In the genomic region with DNA sequence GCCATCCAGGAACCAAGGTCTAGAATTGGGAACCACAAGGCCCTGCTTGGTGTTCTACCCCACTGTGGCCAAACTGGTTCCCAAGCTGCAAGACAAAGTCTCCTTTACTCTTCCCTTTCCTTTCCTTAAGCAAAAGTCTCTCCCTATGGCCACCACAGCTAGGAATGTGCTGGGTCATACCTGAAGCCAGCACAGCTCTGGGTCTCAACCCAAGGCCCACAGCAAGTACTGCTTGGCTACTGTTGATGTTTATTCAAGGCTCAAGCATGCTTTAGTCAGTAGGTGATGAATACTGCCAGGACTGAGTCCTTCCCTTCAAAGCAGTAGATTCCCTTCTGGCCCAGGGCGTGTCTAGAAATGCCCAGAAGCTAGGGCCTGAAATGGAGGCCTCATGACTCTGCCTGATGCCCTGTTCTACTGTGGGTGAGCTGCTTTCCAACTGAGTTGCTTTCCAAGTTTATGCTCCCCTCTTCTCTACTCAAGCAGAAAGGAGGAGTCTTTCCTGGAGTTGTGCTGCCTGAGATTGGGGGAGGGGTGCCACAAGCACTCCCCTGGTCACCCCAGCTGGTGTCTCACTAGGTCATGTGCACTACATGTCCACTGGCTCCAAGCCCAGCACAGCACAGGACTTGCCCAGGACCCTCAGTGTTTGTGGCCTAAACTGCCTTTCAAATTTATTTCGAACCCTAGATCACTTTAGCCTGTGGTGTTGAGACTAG, we compare ENCODE assay signal across 17 cellular contexts. TPM values are rescaled to one million over a fixed set of nuclear protein-coding genes. Genes with fewer than 3 reads are reported as not detected.
A peak's percentile ranks its signal among the peaks of the same experiment; 100 is the strongest.
DNase-seq lines count a peak whose midpoint lies in the region; ATAC-seq, FAIRE-seq and TF ChIP-seq lines count a peak whose summit lies in the region.
"Had no signal": no experiment of that assay in that cellular context is flagged by ENCODE, and none has a peak within 500 bp of the region (broad histone marks: within the 10 kb centered on the region; RNA-seq: fewer than 3 reads in every experiment).

No MANE protein-coding gene starts in this region.

- no peak overlapping the region for H3K27ac Mint-ChIP-seq in MCF 10A (ENCODE audit: low read depth, unreplicated experiment)
- peak overlapping the region; percentile 81 for H3K27ac Mint-ChIP-seq in stimulated activated naive B cell treated with anti-CD40 and anti-IgM and Interleukin-4, amounts not matched to agents 10 μg/mL and 1 μg/mL and 100 μg/mL, for 72 hours
- H3K27ac Mint-ChIP-seq: CD14-positive monocyte had no signal

- no peak overlapping the region for H3K27ac ChIP-seq in breast epithelium
- no peak overlapping the region for H3K27ac ChIP-seq in keratinocyte (ENCODE audit: control insufficient read depth, insufficient read depth, low read length)
- H3K27ac ChIP-seq: GM23248 had no signal

- CTCF ChIA-PET in MCF 10A (lab: Yijun Ruan, JAX), result interaction anchor here (0.6 kb wide), 2 partner anchors 9 to 48 kb away, joined by 3 read pairs; no protein-coding TSS in a partner anchor

- no peaks in the 10 kb centered on the region for H3K36me3 ChIP-seq in breast epithelium
- no peaks in the 10 kb centered on the region for H3K36me3 ChIP-seq in bronchial epithelial cell (ENCODE audit: control insufficient read depth, insufficient read depth, low read length)
- H3K36me3 ChIP-seq in keratinocyte (ENCODE audit: control insufficient read depth in 2 of 2, extremely low read depth in 1 of 2, insufficient read depth in 2 of 2, low read length in 2 of 2), result no peaks in the 10 kb centered on the region

- H3K36me3 Mint-ChIP-seq in MCF 10A (ENCODE audit: insufficient read depth, unreplicated experiment), result no peaks in the 10 kb centered on the region
- peaks cover 65 to 75% of the 10 kb centered on the region in 2 donors for H3K36me3 Mint-ChIP-seq in stimulated activated naive B cell treated with anti-CD40 and anti-IgM and Interleukin-4, amounts not matched to agents 10 μg/mL and 1 μg/mL and 100 μg/mL, for 72 hours

- TF ChIP-seq CTCF in MCF 10A (IDR thresholded peaks at IDR 0.05; ENCODE audit: unreplicated experiment), result no peak
- TF ChIP-seq CTCF in breast epithelium (IDR thresholded peaks at IDR 0.05), result no peak
- TF ChIP-seq CTCF in bronchial epithelial cell (IDR thresholded peaks at IDR 0.05; ENCODE audit: insufficient read depth, low read length, severe bottlenecking), result no peak
- no peak for TF ChIP-seq CTCF in keratinocyte (optimal IDR thresholded peaks at IDR 0.05 in 1 of 3, IDR thresholded peaks at IDR 0.05 in 1 of 3, conservative IDR thresholded peaks at IDR 0.05 in 1 of 3; ENCODE audit: extremely low read depth in 1 of 3, insufficient read depth in 2 of 3, low read length in 3 of 3)

- no peak overlapping the region for H3K4me2 ChIP-seq in keratinocyte (ENCODE audit: control insufficient read depth, extremely low read depth, insufficient read depth, low read depth, low read length)

- H3K9me1 ChIP-seq in keratinocyte (ENCODE audit: control insufficient read depth, extremely low read depth, insufficient read depth, low read length), result no peaks in the 10 kb centered on the region

- H3K27me3 ChIP-seq in breast epithelium (no peaks in the 10 kb centered on the region), bronchial epithelial cell (ENCODE audit: control insufficient read depth, insufficient read depth, low read length) (no peaks in the 10 kb centered on the region), keratinocyte (ENCODE audit: control insufficient read depth, extremely low read depth, insufficient read depth, low read length) (no peaks in the 10 kb centered on the region)

- FAIRE-seq in bronchial epithelial cell (lab: Jason Lieb, UNC) (peak; percentile 98), keratinocyte (lab: Jason Lieb, UNC) (peak; percentile 13)

- POLR2A ChIA-PET in MCF 10A (lab: Yijun Ruan, JAX), result interaction anchor here (0.5 kb wide), 1 partner anchor 48 kb away, joined by 3 read pairs; no protein-coding TSS in a partner anchor

- peak overlapping the region; percentile 10 for H2AFZ ChIP-seq in keratinocyte (ENCODE audit: control insufficient read depth, low read length)
- H2AFZ ChIP-seq: GM23248 had no signal

- no TSS peak for BruUV-seq in MCF 10A (replicated peaks; lab: Mats Ljungman, UMichigan)

- no peak overlapping the region for H3K9ac ChIP-seq in keratinocyte (ENCODE audit: control insufficient read depth, extremely low read depth, insufficient read depth, low read length)
- H3K9ac ChIP-seq: GM23248 had no signal

- H3K79me2 ChIP-seq in keratinocyte (ENCODE audit: control insufficient read depth, insufficient read depth, low read length), result no peaks in the 10 kb centered on the region

- H3K9me3 ChIP-seq in breast epithelium (no peaks in the 10 kb centered on the region), keratinocyte (ENCODE audit: control insufficient read depth, low read depth, low read length) (no peaks in the 10 kb centered on the region)

- H3K27me3 Mint-ChIP-seq in MCF 10A (ENCODE audit: insufficient read depth, unreplicated experiment), result no peaks in the 10 kb centered on the region
- no peaks in the 10 kb centered on the region for H3K27me3 Mint-ChIP-seq in stimulated activated naive B cell treated with anti-CD40 and anti-IgM and Interleukin-4, amounts not matched to agents 10 μg/mL and 1 μg/mL and 100 μg/mL, for 72 hours

- intact Hi-C loops in MCF 10A (cut with micrococcal nuclease) (no loop called here), breast epithelium (cut with DNase I; ENCODE audit: low total_unique reads) (no loop called here)

- H3K4me3 Mint-ChIP-seq in MCF 10A (ENCODE audit: unreplicated experiment), result no peak overlapping the region
- H3K4me3 Mint-ChIP-seq in stimulated activated naive B cell treated with anti-CD40 and anti-IgM and Interleukin-4, amounts not matched to agents 10 μg/mL and 1 μg/mL and 100 μg/mL, for 72 hours, result no peak overlapping the region
- H3K4me3 Mint-ChIP-seq: CD14-positive monocyte had no signal

- TF ChIP-seq POLR2A in breast epithelium (IDR thresholded peaks at IDR 0.05), result no peak

- DNase-seq in MCF 10A (ENCODE audit: unreplicated experiment) (peak; percentile 5), breast epithelium (ENCODE audit: low spot score in 2 of 2) (no peak), bronchial epithelial cell (ENCODE audit: low read depth) (peak; percentile 86), keratinocyte (ENCODE audit: low read depth, low spot score) (no peak)
- no peak for DNase-seq in stimulated activated naive B cell treated with anti-CD40 and anti-IgM and Interleukin-4, amounts not matched to agents 10 μg/mL and 1 μg/mL and 100 μg/mL, for 72 hours
- no peak for DNase-seq in activated T-cell treated with anti-CD3 and anti-CD28 coated beads, Interleukin-2, amount 50 U/mL, for 1 hour
- DNase-seq: 8988T, GM23248, KG1, NCI-H1092, NCI-H226, NCI-H526 treated with DMSO at 0.1 percent for 48 hours, OCI-M1 had no signal

- no peaks in the 10 kb centered on the region for H4K20me1 ChIP-seq in keratinocyte (ENCODE audit: control insufficient read depth, extremely low read depth, insufficient read depth, low read length)

- H3K4me1 ChIP-seq in breast epithelium (no peaks in the 10 kb centered on the region), keratinocyte (ENCODE audit: control insufficient read depth, extremely low read depth, insufficient read depth, low read length) (peaks cover 5% of the 10 kb centered on the region)

- dilution Hi-C loops in keratinocyte (cut with MboI; ENCODE audit: extremely low pct_ligation_motif_present, low sequenced_read_pairs), result no loop called here

- peaks cover 14% of the 10 kb centered on the region for H3K9me3 Mint-ChIP-seq in MCF 10A (ENCODE audit: unreplicated experiment)
- H3K9me3 Mint-ChIP-seq in stimulated activated naive B cell treated with anti-CD40 and anti-IgM and Interleukin-4, amounts not matched to agents 10 μg/mL and 1 μg/mL and 100 μg/mL, for 72 hours, result peaks cover 3 to 7% of the 10 kb centered on the region in 2 donors

- no peak for ATAC-seq in stimulated activated naive B cell treated with anti-CD40 and anti-IgM and Interleukin-4, amounts not matched to agents 10 μg/mL and 1 μg/mL and 100 μg/mL, for 72 hours (replicated peaks)
- ATAC-seq in HG03097 (IDR thresholded peaks at IDR 0.05; ENCODE audit: low FRiP score, unreplicated experiment), result no peak
- ATAC-seq in GM19324 (IDR thresholded peaks at IDR 0.05; ENCODE audit: low FRiP score, unreplicated experiment), result no peak

- H3K4me1 Mint-ChIP-seq in MCF 10A (ENCODE audit: insufficient read depth, unreplicated experiment), result no peaks in the 10 kb centered on the region
- H3K4me1 Mint-ChIP-seq in stimulated activated naive B cell treated with anti-CD40 and anti-IgM and Interleukin-4, amounts not matched to agents 10 μg/mL and 1 μg/mL and 100 μg/mL, for 72 hours, result peaks cover 22 to 61% of the 10 kb centered on the region in 2 donors
- H3K4me1 Mint-ChIP-seq: CD14-positive monocyte had no signal

- H3K4me3 ChIP-seq in breast epithelium (no peak overlapping the region), bronchial epithelial cell (ENCODE audit: low read depth, low read length) (no peak overlapping the region), keratinocyte (ENCODE audit: control insufficient read depth in 2 of 3, extremely low read depth in 1 of 3, insufficient read depth in 2 of 3, low read depth in 1 of 3, low read length in 3 of 3) (no peak overlapping the region)
- H3K4me3 ChIP-seq: GM23248 had no signal

RNA-seq across cellular contexts. Expression of gene STAP1, which starts 44.9 kb away (rescaled TPM):
- total RNA-seq in MCF 10A (2022), result not detected in 2 replicates
- total RNA-seq in breast epithelium, result under 1 TPM in 1 of 3 donors, not detected in 2; 0.32 TPM
- under 0.01 TPM in 1 of 2 replicates, not detected in the other for total RNA-seq in bronchial epithelial cell
- polyA plus RNA-seq in keratinocyte, result not detected in 3 replicates
- polyA plus RNA-seq in keratinocyte (2011; ENCODE audit: low read depth), result not detected
- not detected in 2 replicates for polyA plus RNA-seq in keratinocyte (2011; cell fraction: cytosol; rRNA removed)
- not detected in 2 replicates for polyA plus RNA-seq in keratinocyte (2011; cell fraction: nucleus; rRNA removed)
- polyA plus RNA-seq in keratinocyte (2012; ENCODE audit: low replicate concordance), result not detected in 2 replicates
- not detected in 3 replicates for polyA minus RNA-seq in keratinocyte
- not detected for polyA minus RNA-seq in keratinocyte (2011; cell fraction: cytosol; rRNA and poly(A)+ RNA removed)
- not detected in 2 replicates for polyA minus RNA-seq in keratinocyte (2011; cell fraction: nucleus; rRNA and poly(A)+ RNA removed)
- total RNA-seq: GM23248, M059J had no signal
- polyA plus RNA-seq: GM23248 had no signal

RNA-seq across cellular contexts. Expression of gene CENPC, which starts 58.2 kb away (rescaled TPM):
- total RNA-seq in MCF 10A (2022) (17.7 and 19.0 TPM in 2 replicates), breast epithelium (10 to 100 TPM; 30.7 to 67.6 (median 45.9) TPM), bronchial epithelial cell (7.4 and 9.5 TPM in 2 replicates)
- 3.9 to 7.9 TPM (median 4.5 TPM) in 3 replicates for polyA plus RNA-seq in keratinocyte
- polyA plus RNA-seq in keratinocyte (2011; ENCODE audit: low read depth), result 9.3 TPM
- 1.6 and 3.4 TPM in 2 replicates for polyA plus RNA-seq in keratinocyte (2011; cell fraction: cytosol; rRNA removed)
- polyA plus RNA-seq in keratinocyte (2011; cell fraction: nucleus; rRNA removed), result 8.7 and 11.6 TPM in 2 replicates
- 4.4 and 5.2 TPM in 2 replicates for polyA plus RNA-seq in keratinocyte (2012; ENCODE audit: low replicate concordance)
- 0.82 to 9.2 TPM (median 3.1 TPM) in 3 replicates for polyA minus RNA-seq in keratinocyte
- 1.3 TPM for polyA minus RNA-seq in keratinocyte (2011; cell fraction: cytosol; rRNA and poly(A)+ RNA removed)
- polyA minus RNA-seq in keratinocyte (2011; cell fraction: nucleus; rRNA and poly(A)+ RNA removed), result 11.1 and 22.2 TPM in 2 replicates

Comparison
In these comparisons a context has a peak if more than half of its experiments do, and no peak if none do; other contexts are left out.
1. DNase-seq: peak in MCF 10A (single experiment) and bronchial epithelial cell (single experiment); none in breast epithelium (0 of 2), keratinocyte (single experiment), stimulated activated naive B cell treated with anti-CD40 and anti-IgM and Interleukin-4, amounts not matched to agents 10 μg/mL and 1 μg/mL and 100 μg/mL, for 72 hours (single experiment) and activated T-cell treated with anti-CD3 and anti-CD28 coated beads, Interleukin-2, amount 50 U/mL, for 1 hour (single experiment).